Comparison of ENCODE assay signal across 24 cellular contexts in the genomic region with DNA sequence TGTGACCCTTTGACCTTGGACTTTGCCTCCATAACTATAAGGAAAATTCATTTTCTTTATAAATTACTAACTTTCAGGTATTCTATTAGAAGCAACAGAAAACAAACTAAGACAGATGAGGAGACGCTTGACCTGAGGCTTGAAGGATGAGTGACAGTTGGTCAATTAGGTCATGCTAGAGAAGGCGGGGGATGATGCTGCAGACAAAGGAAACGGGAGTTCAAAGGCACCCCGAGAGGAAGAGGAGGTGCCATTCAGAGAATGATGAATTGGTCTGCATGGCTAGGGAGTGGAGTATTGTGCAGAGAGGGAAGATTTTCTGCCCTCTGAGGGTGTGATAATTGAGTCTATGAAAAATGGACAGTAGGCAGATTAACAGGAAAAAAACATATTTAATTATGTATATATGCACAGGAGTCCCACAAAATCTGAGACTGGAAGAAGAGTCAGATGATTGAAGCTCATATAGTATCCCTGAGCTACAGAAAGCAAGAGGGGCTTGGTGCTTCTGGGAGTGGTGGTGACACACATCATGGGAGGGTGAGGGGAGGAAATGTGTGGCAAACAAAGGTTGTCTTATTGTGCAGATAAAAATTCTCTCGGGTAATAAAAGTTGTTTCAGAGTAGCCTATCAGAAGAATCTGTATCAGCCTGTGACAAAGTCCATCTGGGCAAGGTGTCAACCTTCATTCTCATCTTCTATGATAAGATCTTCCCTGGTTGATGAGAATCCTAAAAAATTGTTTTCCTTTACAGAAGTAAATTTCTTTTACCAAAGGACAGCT. TPM values are rescaled to one million over a fixed set of nuclear protein-coding genes. Genes with fewer than 3 reads are reported as not detected.
DNase-seq lines count a peak whose midpoint lies in the region; ATAC-seq, FAIRE-seq and TF ChIP-seq lines count a peak whose summit lies in the region.
"Had no signal": no experiment of that assay in that cellular context is flagged by ENCODE, and none has a peak within 500 bp of the region (broad histone marks: within the 10 kb centered on the region; RNA-seq: fewer than 3 reads in every experiment).

No MANE protein-coding gene starts in this region.

- no peak overlapping the region for H4K5ac ChIP-seq in IMR-90 (ENCODE audit: low read depth, low read length)

- 55% methylated on average over 2 of the region's 5 CpGs; no CpG with 5 or more reads in 1 of the 2 experiments for WGBS in IMR-90 (ENCODE audit: extremely low coverage in 2 of 2, insufficient read length in 1 of 2), 2 experiments
- 4% methylated on average over 5 of the region's 5 CpGs for WGBS in K562 (ENCODE audit: insufficient coverage, low coverage, missing lambda C conversion rate)

- H4K20me1 ChIP-seq in IMR-90 (ENCODE audit: insufficient read depth, low read length): no peaks in the 10 kb centered on the region
- no peaks in the 10 kb centered on the region for H4K20me1 ChIP-seq in K562 (replicated peaks; ENCODE audit: control insufficient read depth, insufficient read depth, low read length)

- H3K23ac ChIP-seq in IMR-90 (ENCODE audit: low read depth, low read length): no peak overlapping the region

- H4K8ac ChIP-seq in IMR-90 (ENCODE audit: low read depth in 2 of 2, low read length in 2 of 2): no peak overlapping the region

- no peaks in the 10 kb centered on the region for H3K9me3 Mint-ChIP-seq in activated CD4-positive, alpha-beta T cell treated with anti-CD3 and anti-CD28 coated beads, Interleukin-2, amount 10 ng/mL, durations not matched to agents 24 days and 14 days
- H3K9me3 Mint-ChIP-seq in stimulated activated effector memory CD8-positive, alpha-beta T cell treated with anti-CD3 and anti-CD28 coated beads, Interleukin-12 subunit alpha, Interleukin-12 subunit beta, amount 100 ng/mL, for 72 hours: no peaks in the 10 kb centered on the region
- H3K9me3 Mint-ChIP-seq: CD8-positive, alpha-beta memory T cell; H9 had no signal

- TF ChIP-seq RAD21 in IMR-90 (IDR thresholded peaks at IDR 0.05; ENCODE audit: low read length) (no peak), K562 (CRISPR knock-in tag; conservative IDR thresholded peaks at IDR 0.05 in 1 of 2, IDR thresholded peaks at IDR 0.05 in 1 of 2) (no peak)

- H3K9me3 ChIP-seq in IMR-90 (ENCODE audit: control insufficient read depth, insufficient read depth, low read length) (no peaks in the 10 kb centered on the region), K562 (replicated peaks; ENCODE audit: control insufficient read depth, insufficient read depth, low read depth, low read length) (no peaks in the 10 kb centered on the region)

- H2AK5ac ChIP-seq in IMR-90 (ENCODE audit: low read depth, low read length): no peak overlapping the region

- no peaks in the 10 kb centered on the region for H3K79me1 ChIP-seq in IMR-90 (ENCODE audit: low read depth in 1 of 2, low read length in 2 of 2)

- FAIRE-seq in K562 (lab: Jason Lieb, UNC): no peak
- FAIRE-seq: A204.1, G401.6 had no signal

- H3K79me2 ChIP-seq in K562 (ENCODE audit: control insufficient read depth, insufficient read depth, low read length): no peaks in the 10 kb centered on the region

- H3K9ac ChIP-seq in IMR-90 (ENCODE audit: low read depth, low read length) (no peak overlapping the region), K562 (ENCODE audit: insufficient read depth in 1 of 2, low read depth in 2 of 2, low read length in 2 of 2) (no peak overlapping the region)
- H3K9ac ChIP-seq: GM23248, KMS-11 had no signal

- no peak overlapping the region for H2BK120ac ChIP-seq in IMR-90 (ENCODE audit: low read depth, low read length)

- H3K56ac ChIP-seq in IMR-90 (ENCODE audit: extremely low read depth, insufficient read depth, low read length): no peak overlapping the region

- ATAC-seq in IMR-90 (ENCODE audit: low read depth) (no peak), K562 (no peak), left ventricle myocardium superior (no peak), GM19397 (IDR thresholded peaks at IDR 0.05; ENCODE audit: unreplicated experiment) (no peak)
- ATAC-seq in stimulated activated effector memory CD8-positive, alpha-beta T cell treated with anti-CD3 and anti-CD28 coated beads, Interleukin-12 subunit alpha, Interleukin-12 subunit beta, amount 100 ng/mL, for 72 hours: peak; percentile 67

- H3K4me1 Mint-ChIP-seq in activated CD4-positive, alpha-beta T cell treated with anti-CD3 and anti-CD28 coated beads, Interleukin-2, amount 10 ng/mL, durations not matched to agents 24 days and 14 days: peaks cover 18% of the 10 kb centered on the region
- H3K4me1 Mint-ChIP-seq in stimulated activated effector memory CD8-positive, alpha-beta T cell treated with anti-CD3 and anti-CD28 coated beads, Interleukin-12 subunit alpha, Interleukin-12 subunit beta, amount 100 ng/mL, for 72 hours: peaks cover 22% of the 10 kb centered on the region

- BruUV-seq in IMR-90 (replicated peaks; lab: Mats Ljungman, UMichigan): no TSS peak
- BruUV-seq in K562 (replicated peaks; lab: Mats Ljungman, UMichigan): no TSS peak

- H3K27ac Mint-ChIP-seq in activated CD4-positive, alpha-beta T cell treated with anti-CD3 and anti-CD28 coated beads, Interleukin-2, amount 10 ng/mL, durations not matched to agents 24 days and 14 days: no peak overlapping the region
- no peak overlapping the region for H3K27ac Mint-ChIP-seq in stimulated activated effector memory CD8-positive, alpha-beta T cell treated with anti-CD3 and anti-CD28 coated beads, Interleukin-12 subunit alpha, Interleukin-12 subunit beta, amount 100 ng/mL, for 72 hours
- H3K27ac Mint-ChIP-seq: CD8-positive, alpha-beta memory T cell; H9 had no signal

- H3K4me1 ChIP-seq in IMR-90 (ENCODE audit: control insufficient read depth, insufficient read depth, low read length) (peaks cover 2% of the 10 kb centered on the region; the same call in 1 of the 2 replicates), K562 (replicated peaks in 1 of 2; ENCODE audit: control insufficient read depth in 2 of 2, insufficient read depth in 2 of 2, low read length in 2 of 2) (peaks cover 0 to 3% of the 10 kb centered on the region in 2 experiments; a peak in 1 of 5 replicates)

- no peak overlapping the region for H3K14ac ChIP-seq in IMR-90 (replicated peaks; ENCODE audit: low read depth, low read length)

- no peak overlapping the region for H2BK5ac ChIP-seq in IMR-90 (ENCODE audit: low read depth, low read length, poor library complexity, severe bottlenecking)

- H3K36me3 ChIP-seq in IMR-90 (ENCODE audit: control insufficient read depth, insufficient read depth, low read length): no peaks in the 10 kb centered on the region
- H3K36me3 ChIP-seq in K562 (ENCODE audit: control insufficient read depth, insufficient read depth, low read length): no peaks in the 10 kb centered on the region

- in situ Hi-C loops in IMR-90 (cut with MboI; ENCODE audit: low sequenced_read_pairs) (no loop called here), K562 (cut with MboI) (no loop called here)

- POLR2A ChIA-PET in IMR-90 (lab: Charles Lee; ENCODE audit: unreplicated experiment) (interaction anchor here (0.6 kb wide), 1 partner anchor 1294 kb away, joined by 5 read pairs; no protein-coding TSS in a partner anchor), K562 (lab: Yijun Ruan, JAX) (interaction anchor here (0.6 to 0.9 kb wide), 2 partner anchors 12 to 17 kb away, joined by 4 read pairs; no protein-coding TSS in a partner anchor)

- H3K27ac ChIP-seq in IMR-90 (ENCODE audit: insufficient read depth, low read length) (no peak overlapping the region), K562 (ENCODE audit: extremely low read depth, low read depth, low read length) (no peak overlapping the region)
- H3K27ac ChIP-seq: C4-2B, GM23248, HL-60, KMS-11 had no signal

- H3K36me3 Mint-ChIP-seq in activated CD4-positive, alpha-beta T cell treated with anti-CD3 and anti-CD28 coated beads, Interleukin-2, amount 10 ng/mL, durations not matched to agents 24 days and 14 days (ENCODE audit: low read depth): peaks cover 2% of the 10 kb centered on the region
- no peaks in the 10 kb centered on the region for H3K36me3 Mint-ChIP-seq in stimulated activated effector memory CD8-positive, alpha-beta T cell treated with anti-CD3 and anti-CD28 coated beads, Interleukin-12 subunit alpha, Interleukin-12 subunit beta, amount 100 ng/mL, for 72 hours

- TF ChIP-seq EP300 in K562 (IDR thresholded peaks at IDR 0.05; ENCODE audit: low read length): no peak

- intact Hi-C loops in activated CD4-positive, alpha-beta T cell treated with anti-CD3 and anti-CD28 coated beads, Interleukin-2, amount 10 ng/mL, durations not matched to agents 24 days and 14 days (cut with micrococcal nuclease): loop anchor here (10.0 kb wide), 1 partner anchor 587 kb away; the partner anchor contains the start of gene HIVEP2
- intact Hi-C loops in IMR-90 (cut with micrococcal nuclease): no loop called here
- intact Hi-C loops in K562 (cut with micrococcal nuclease): no loop called here
- intact Hi-C loops in left ventricle myocardium superior (cut with micrococcal nuclease): no loop called here

- CTCF ChIA-PET in IMR-90 (lab: Yijun Ruan, JAX) (no interaction called here), K562 (lab: Yijun Ruan, JAX; ENCODE audit: low intra/inter-chr PET ratio) (no interaction called here)

- no peak overlapping the region for H3K4ac ChIP-seq in IMR-90 (ENCODE audit: low read depth, low read length)

- H3K27me3 ChIP-seq in IMR-90 (ENCODE audit: control insufficient read depth, insufficient read depth, low read length): peaks cover 9% of the 10 kb centered on the region
- peaks cover 19% of the 10 kb centered on the region in 2 experiments; a peak in 4 of 5 replicates for H3K27me3 ChIP-seq in K562 (ENCODE audit: control insufficient read depth in 2 of 2, insufficient read depth in 2 of 2, low read length in 2 of 2)

- H2AFZ ChIP-seq in IMR-90 (replicated peaks; ENCODE audit: low read length, poor library complexity) (no peak overlapping the region), K562 (ENCODE audit: low read depth, low read length) (no peak overlapping the region)
- H2AFZ ChIP-seq: GM23248 had no signal

- TF ChIP-seq POLR2A in IMR-90 (IDR thresholded peaks at IDR 0.05; ENCODE audit: low read depth, low read length): no peak
- no peak for TF ChIP-seq POLR2A in K562 (conservative IDR thresholded peaks at IDR 0.05)

- no peak overlapping the region for H3K4me2 ChIP-seq in IMR-90 (ENCODE audit: low read depth, low read length)
- no peak overlapping the region for H3K4me2 ChIP-seq in K562 (ENCODE audit: insufficient read depth, low read length)
- H3K4me2 ChIP-seq: KMS-11 had no signal

- H3K9me1 ChIP-seq in IMR-90 (ENCODE audit: insufficient read depth, low read length): no peaks in the 10 kb centered on the region
- no peaks in the 10 kb centered on the region for H3K9me1 ChIP-seq in K562 (ENCODE audit: control insufficient read depth, insufficient read depth, low read length)

- H4K91ac ChIP-seq in IMR-90 (ENCODE audit: insufficient read depth, low read depth, low read length): no peak overlapping the region

- no peak overlapping the region for H3K4me3 ChIP-seq in IMR-90 (ENCODE audit: insufficient read depth, low read depth, low read length)
- no peak overlapping the region for H3K4me3 ChIP-seq in K562
- H3K4me3 ChIP-seq: GM23248 had no signal

- H3K4me3 Mint-ChIP-seq in activated CD4-positive, alpha-beta T cell treated with anti-CD3 and anti-CD28 coated beads, Interleukin-2, amount 10 ng/mL, durations not matched to agents 24 days and 14 days: no peak overlapping the region
- no peak overlapping the region for H3K4me3 Mint-ChIP-seq in stimulated activated effector memory CD8-positive, alpha-beta T cell treated with anti-CD3 and anti-CD28 coated beads, Interleukin-12 subunit alpha, Interleukin-12 subunit beta, amount 100 ng/mL, for 72 hours
- H3K4me3 Mint-ChIP-seq: CD8-positive, alpha-beta memory T cell; H9 had no signal

- DNase-seq in activated CD4-positive, alpha-beta T cell treated with anti-CD3 and anti-CD28 coated beads, Interleukin-2, amount 10 ng/mL, durations not matched to agents 24 days and 14 days: peak; percentile 61
- DNase-seq in activated CD4-positive, alpha-beta T cell treated with anti-CD3 and anti-CD28 coated beads for 1 hour: no peak
- DNase-seq in IMR-90 (no peak), K562 (ENCODE audit: extremely low read depth in 1 of 4, low spot score in 3 of 4) (no peak), left ventricle myocardium superior (no peak)
- no peak for DNase-seq in stimulated activated effector memory CD8-positive, alpha-beta T cell treated with anti-CD3 and anti-CD28 coated beads, Interleukin-12 subunit alpha, Interleukin-12 subunit beta, amount 100 ng/mL, for 72 hours (ENCODE audit: low spot score in 2 of 2)
- DNase-seq: Calu3; CD8-positive, alpha-beta memory T cell; DMS153; GM23248; H9; MV-4-11; NCI-H1105 treated with DMSO at 0.1 percent for 48 hours; NCI-H2029 treated with DMSO at 0.1 percent for 48 hours; NCI-H345; NCI-H774; NK-92 treated with Interleukin-12 subunit alpha and Interleukin-12 subunit beta, amount 100 ng/mL, for 24 hours; SIG-M5 had no signal

- H2BK20ac ChIP-seq in IMR-90 (ENCODE audit: low read depth, low read length): no peak overlapping the region

- no peaks in the 10 kb centered on the region for H3K27me3 Mint-ChIP-seq in activated CD4-positive, alpha-beta T cell treated with anti-CD3 and anti-CD28 coated beads, Interleukin-2, amount 10 ng/mL, durations not matched to agents 24 days and 14 days
- H3K27me3 Mint-ChIP-seq: CD8-positive, alpha-beta memory T cell had no signal

- TF ChIP-seq CTCF in IMR-90 (conservative IDR thresholded peaks at IDR 0.05; ENCODE audit: low read depth, low read length) (no peak), K562 (IDR thresholded peaks at IDR 0.05 in 2 of 3, conservative IDR thresholded peaks at IDR 0.05 in 1 of 3; ENCODE audit: insufficient read depth in 2 of 3, low read depth in 1 of 3, low read length in 3 of 3) (no peak)

- H3K18ac ChIP-seq in IMR-90 (ENCODE audit: low read depth, low read length): no peak overlapping the region

- H2AK9ac ChIP-seq in IMR-90 (replicated peaks; ENCODE audit: low read depth, low read length, poor library complexity): peak overlapping the region; percentile 43

- H2BK15ac ChIP-seq in IMR-90 (ENCODE audit: low read depth, low read length): no peak overlapping the region

- dilution Hi-C loops in IMR-90 (cut with HindIII; ENCODE audit: low sequenced_read_pairs, unreplicated experiment): no loop called here

RNA-seq across cellular contexts. Expression of gene FUCA2, which starts 20.4 kb away (rescaled TPM):
- total RNA-seq in activated CD4-positive, alpha-beta T cell treated with anti-CD3 and anti-CD28 coated beads, Interleukin-2, amount 10 ng/mL, durations not matched to agents 24 days and 14 days: 14.4 and 16.1 TPM in 2 replicates
- 44.1 and 52.5 TPM in 2 replicates for total RNA-seq in IMR-90 (2012; rRNA removed)
- polyA plus RNA-seq in IMR-90 (2012; rRNA removed): 37.8 and 47.4 TPM in 2 replicates
- 41.6 and 46.4 TPM in 2 replicates for polyA plus RNA-seq in IMR-90 (2012; cell fraction: cytosol; rRNA removed)
- polyA plus RNA-seq in IMR-90 (2012; cell fraction: nucleus; rRNA removed; ENCODE audit: low replicate concordance): 29.4 and 35.2 TPM in 2 replicates
- 49.7 and 76.8 TPM in 2 replicates for total RNA-seq in K562 (2011; cell fraction: chromatin; rRNA removed; ENCODE audit: low replicate concordance)
- total RNA-seq in K562 (2011; cell fraction: nucleolus; rRNA removed): 61.7 and 62.4 TPM in 2 replicates
- 96.9 and 141 TPM in 2 replicates for total RNA-seq in K562 (2011; cell fraction: nucleoplasm; rRNA removed)
- total RNA-seq in K562 (2014; rRNA removed): 59.2 and 71.2 TPM in 2 replicates
- total RNA-seq in K562 (2014; rRNA removed; fragmentation: Illumina TruSeq; extraction: Trizol): 79.3 and 82.9 TPM in 2 replicates
- 78.2 and 82.5 TPM in 2 replicates for total RNA-seq in K562 (2015; rRNA removed; fragmentation: Illumina TruSeq; extraction: Trizol)
- total RNA-seq in K562 (2021): 112 and 117 TPM in 2 replicates
- 58.7 and 80.9 TPM in 2 replicates for polyA plus RNA-seq in K562 (2011; rRNA removed)
- polyA plus RNA-seq in K562 (2011; cell fraction: cytosol; rRNA removed): 28.0 and 39.1 TPM in 2 replicates
- 30.3 and 35.2 TPM in 2 replicates for polyA plus RNA-seq in K562 (2011; cell fraction: nucleus; rRNA removed)
- polyA plus RNA-seq in K562 (2012): 69.9 and 86.6 TPM in 2 replicates
- 67.7 and 79.3 TPM in 2 replicates for polyA plus RNA-seq in K562 (2014; fragmentation: Illumina TruSeq; extraction: Trizol)
- polyA plus RNA-seq in K562 (2014; fragmentation: Nextera tagmentation; extraction: Ambion mirVana): 10 to 100 TPM; 20.6 to 23.9 TPM
- polyA plus RNA-seq in K562 (2014; rRNA removed): 66.8 and 72.6 TPM in 2 replicates
- polyA minus RNA-seq in K562 (2011; rRNA and poly(A)+ RNA removed): 43.7 and 55.0 TPM in 2 replicates
- polyA minus RNA-seq in K562 (2011; cell fraction: cytosol; rRNA and poly(A)+ RNA removed): 26.0 and 28.3 TPM in 2 replicates
- 9.2 and 14.8 TPM in 2 replicates for polyA minus RNA-seq in K562 (2011; cell fraction: nucleus; rRNA and poly(A)+ RNA removed)
- total RNA-seq in left ventricle myocardium superior: 35.0 TPM
